Comparison of ENCODE assay signal across 8 cellular contexts in the genomic region with DNA sequence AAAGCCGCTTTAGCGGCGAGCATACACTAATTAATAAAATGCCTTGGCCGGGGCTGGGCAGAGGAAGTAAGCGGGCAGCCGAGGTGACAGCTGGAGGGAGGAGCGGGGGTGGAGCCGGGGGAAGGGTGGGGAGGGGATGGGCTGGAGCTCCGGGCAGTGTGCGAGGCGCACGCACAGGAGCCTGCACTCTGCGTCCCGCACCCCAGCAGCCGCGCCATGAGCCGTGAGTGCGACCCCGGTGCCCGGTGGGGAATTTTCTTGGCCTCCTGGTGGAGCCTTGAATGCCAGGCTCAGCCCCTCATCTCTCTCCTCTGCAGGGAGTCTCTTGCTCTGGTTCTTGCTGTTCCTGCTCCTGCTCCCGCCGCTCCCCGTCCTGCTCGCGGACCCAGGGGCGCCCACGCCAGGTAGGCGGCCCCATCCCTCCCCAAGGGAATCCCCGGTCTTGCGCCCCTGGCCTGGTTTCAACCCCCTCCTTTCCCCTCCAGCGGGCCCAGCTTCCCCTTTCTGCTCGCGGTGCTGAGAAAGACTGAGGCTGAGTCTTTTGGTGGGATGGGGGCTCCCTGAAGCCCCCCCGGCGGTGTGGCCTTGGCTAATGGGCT. TPM values are rescaled to one million over a fixed set of nuclear protein-coding genes. Genes with fewer than 3 reads are reported as not detected.
DNase-seq lines count a peak whose midpoint lies in the region; ATAC-seq and TF ChIP-seq lines count a peak whose summit lies in the region.

A gene (plus strand): TSS at position 156 of the 599 bp plus-strand sequence. CDS start 61 bp downstream, at position 217.

- H3K9me3 ChIP-seq in Panc1 (ENCODE audit: control insufficient read depth, insufficient read depth, low read depth, low read length) (no peaks in the 10 kb centered on the region), endodermal cell (ENCODE audit: control insufficient read depth, low read length) (no peaks in the 10 kb centered on the region), mucosa of stomach (ENCODE audit: control insufficient read depth, low read length) (no peaks in the 10 kb centered on the region)

- H3K4me3 ChIP-seq in Panc1 (ENCODE audit: low read depth in 2 of 2, low read length in 2 of 2) (peak within 1 kb of the TSS in 1 of 2 experiments; percentile 5; a peak in 1 of 4 replicates), endodermal cell (ENCODE audit: low read length) (peak within 1 kb of the TSS; percentile 66), mucosa of stomach (ENCODE audit: low read length) (peak within 1 kb of the TSS; percentile 32)

- TF ChIP-seq CTCF in Panc1 (IDR thresholded peaks at IDR 0.05) = no peak
- TF ChIP-seq CTCF in endodermal cell (conservative IDR thresholded peaks at IDR 0.05) = no peak

- H3K4me1 ChIP-seq in Panc1 (ENCODE audit: control insufficient read depth, insufficient read depth, low read length) = no peaks in the 10 kb centered on the region
- H3K4me1 ChIP-seq in endodermal cell (ENCODE audit: control insufficient read depth, insufficient read depth, low read length) = peaks cover 3% of the 10 kb centered on the region
- H3K4me1 ChIP-seq in mucosa of stomach (ENCODE audit: control insufficient read depth, insufficient read depth, low read length) = peaks cover 23% of the 10 kb centered on the region

- no peaks in the 10 kb centered on the region for H3K36me3 ChIP-seq in Panc1 (ENCODE audit: control insufficient read depth, insufficient read depth, low read length)
- H3K36me3 ChIP-seq in endodermal cell (ENCODE audit: control insufficient read depth, insufficient read depth, low read length) = no peaks in the 10 kb centered on the region
- H3K36me3 ChIP-seq in mucosa of stomach (ENCODE audit: control insufficient read depth, insufficient read depth, low read length) = no peaks in the 10 kb centered on the region

- H3K27me3 ChIP-seq in Panc1 (ENCODE audit: control insufficient read depth, insufficient read depth, low read length) (no peaks in the 10 kb centered on the region), endodermal cell (ENCODE audit: control insufficient read depth, insufficient read depth, low read length, poor library complexity, severe bottlenecking) (peaks cover 63% of the 10 kb centered on the region), mucosa of stomach (ENCODE audit: control insufficient read depth, insufficient read depth, low read length) (peaks cover 7% of the 10 kb centered on the region)

- POLR2A ChIA-PET in Panc1 (lab: Charles Lee) = no interaction called here

- peak within 1 kb of the TSS; percentile 45 for H3K4me3 Mint-ChIP-seq in endodermal cell

- CTCF ChIA-PET in Panc1 (lab: Charles Lee) = no interaction called here

- peaks cover 23% of the 10 kb centered on the region for H3K4me1 Mint-ChIP-seq in endodermal cell

- H3K27ac Mint-ChIP-seq in endodermal cell = no peak within 1 kb of the TSS

- 0 to 6% methylated on average over 5 to 35 of the region's 35 CpGs for WGBS in endodermal cell (ENCODE audit: insufficient coverage in 1 of 2, insufficient read length in 1 of 2), 2 experiments

- peak; percentile 43 for ATAC-seq in HG02981 (IDR thresholded peaks at IDR 0.05; ENCODE audit: unreplicated experiment)
- ATAC-seq in Panc1 = no peak

- peaks cover 60% of the 10 kb centered on the region for H3K27me3 Mint-ChIP-seq in endodermal cell (ENCODE audit: insufficient read depth)

- H3K36me3 Mint-ChIP-seq in endodermal cell (ENCODE audit: low read depth) = no peaks in the 10 kb centered on the region

- BruUV-seq in Panc1 (replicated peaks; lab: Mats Ljungman, UMichigan) = no TSS peak

- peak; percentile 26 for DNase-seq in stimulated activated CD4-positive, alpha-beta T cell treated with anti-CD3 and anti-CD28 coated beads, Interleukin-15, amount 100 ng/mL, for 24 hours
- DNase-seq in stimulated activated CD4-positive, alpha-beta T cell treated with anti-CD3 and anti-CD28 coated beads, Interleukin-12 subunit alpha, Interleukin-12 subunit beta, amount 100 ng/mL, for 4 hours = no peak
- DNase-seq in Panc1 (ENCODE audit: low read depth, low spot score) (no peak), endodermal cell (peak; percentile 84), DMS114 treated with DMSO at 0.1 percent for 48 hours (lab: John Stamatoyannopoulos, UW; ENCODE audit: unreplicated experiment) (no peak)
- DNase-seq in stimulated activated naive CD4-positive, alpha-beta T cell treated with Interleukin-2 at 50 U/mL for 16 hours (lab: John Stamatoyannopoulos, UW) = no peak

- H3K9ac ChIP-seq in endodermal cell (ENCODE audit: extremely low read depth, low read length, poor library complexity, severe bottlenecking) = no peak within 1 kb of the TSS
- H3K9ac ChIP-seq in mucosa of stomach (ENCODE audit: low read length) = peak within 1 kb of the TSS; percentile 48

- H3K27ac ChIP-seq in Panc1 (ENCODE audit: low read length) (peak within 1 kb of the TSS; percentile 39; the same call in 1 of the 2 replicates), endodermal cell (ENCODE audit: low read depth, low read length) (no peak within 1 kb of the TSS)

- in situ Hi-C loops in Panc1 (cut with HindIII; ENCODE audit: low pct_unique_long_range_greater_than_20kb, low sequenced_read_pairs) = no loop called here

- peaks cover 2% of the 10 kb centered on the region for H3K9me3 Mint-ChIP-seq in endodermal cell

- intact Hi-C loops in Panc1 (cut with micrococcal nuclease; ENCODE audit: unreplicated experiment) = no loop called here

RNA-seq across cellular contexts. Expression of the gene that starts here (rescaled TPM):
- total RNA-seq in Panc1 (2021; ENCODE audit: unreplicated experiment) (61.2 TPM), endodermal cell (1 to 10 TPM in 1 of 2 donors, under 1 TPM in 1; 0.84 to 1.1 TPM)
- polyA plus RNA-seq in Panc1 (2012; ENCODE audit: insufficient read length) = 77.1 TPM
- 2.6 TPM for polyA plus RNA-seq in endodermal cell (2013, experiment 1 of 2)
- 2.0 TPM for polyA plus RNA-seq in endodermal cell (2013, experiment 2 of 2)

Comparison
In these comparisons a context has a peak if more than half of its experiments do, and no peak if none do; other contexts are left out.
1. RNA of the gene that starts here (total RNA-seq): 61.2 TPM in Panc1 (single experiment); 0.84 to 1.1 TPM in endodermal cell; every median in the first group is over 10 times any median in the second.
2. DNase-seq: peak in stimulated activated CD4-positive, alpha-beta T cell treated with anti-CD3 and anti-CD28 coated beads, Interleukin-15, amount 100 ng/mL, for 24 hours (single experiment) and endodermal cell (single experiment); none in stimulated activated CD4-positive, alpha-beta T cell treated with anti-CD3 and anti-CD28 coated beads, Interleukin-12 subunit alpha, Interleukin-12 subunit beta, amount 100 ng/mL, for 4 hours (single experiment), Panc1 (single experiment), DMS114 treated with DMSO at 0.1 percent for 48 hours (single experiment) and stimulated activated naive CD4-positive, alpha-beta T cell treated with Interleukin-2 at 50 U/mL for 16 hours (single experiment).